Comparison of ENCODE assay signal across 15 cellular contexts in the genomic region with DNA sequence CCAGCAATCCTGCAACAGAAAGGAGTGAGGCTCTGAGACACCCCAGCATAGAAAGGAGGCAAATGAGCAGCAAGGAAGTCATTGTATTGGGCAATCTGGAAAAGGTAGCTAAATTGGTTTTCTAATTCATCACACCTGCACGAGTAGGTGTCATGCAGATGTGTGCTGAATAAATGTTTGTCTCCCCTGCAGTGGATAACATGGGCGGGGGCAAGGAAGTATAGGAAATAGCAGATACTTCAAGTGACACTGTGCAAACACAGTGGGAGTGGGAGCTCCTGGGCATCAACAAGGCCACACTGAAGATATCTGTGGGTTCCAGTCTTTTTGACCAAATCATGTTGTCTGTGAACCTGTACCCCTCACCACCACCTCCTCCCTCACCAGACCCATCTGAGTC. TPM values are rescaled to one million over a fixed set of nuclear protein-coding genes. Genes with fewer than 3 reads are reported as not detected.
DNase-seq lines count a peak whose midpoint lies in the region; ATAC-seq and TF ChIP-seq lines count a peak whose summit lies in the region.
"Had no signal": no experiment of that assay in that cellular context is flagged by ENCODE, and none has a peak within 500 bp of the region (broad histone marks: within the 10 kb centered on the region; RNA-seq: fewer than 3 reads in every experiment).

No MANE protein-coding gene starts in this region.

- ATAC-seq in Panc1 = 0 out of 2 replicates have a peak, but pooled peaks have one; percentile 9
- no peak for ATAC-seq in GM21515 (IDR thresholded peaks at IDR 0.05; ENCODE audit: unreplicated experiment)
- ATAC-seq: HCT116 had no signal

- H3K36me3 ChIP-seq in Panc1 (ENCODE audit: control insufficient read depth, insufficient read depth, low read length) = no peaks in the 10 kb centered on the region

- peaks cover 3% of the 10 kb centered on the region for H3K36me3 Mint-ChIP-seq in T-helper 2 cell treated with Interferon-gamma antibody and Interleukin-4, amounts not matched to agents 5 μg/mL and 100 μg/mL, for 36 hours (ENCODE audit: low read depth)
- H3K36me3 Mint-ChIP-seq in type B pancreatic cell = no peaks in the 10 kb centered on the region
- peaks cover 3% of the 10 kb centered on the region for H3K36me3 Mint-ChIP-seq in activated T-helper 1 cell treated with anti-CD3 and anti-CD28 coated beads, Interleukin-12 subunit alpha, Interleukin-12 subunit beta, Interleukin-2, Interleukin-4 antibody, amounts not matched to agents 30 ng/mL and 10 ng/mL and 1 ng/mL, durations not matched to agents 14 hours and 24 hours and 36 hours (ENCODE audit: low read depth)

- no peaks in the 10 kb centered on the region for H3K4me1 ChIP-seq in Panc1 (ENCODE audit: control insufficient read depth, insufficient read depth, low read length)

- H3K27me3 Mint-ChIP-seq in T-helper 2 cell treated with Interferon-gamma antibody and Interleukin-4, amounts not matched to agents 5 μg/mL and 100 μg/mL, for 36 hours (ENCODE audit: low read depth) = no peaks in the 10 kb centered on the region
- peaks cover 3% of the 10 kb centered on the region for H3K27me3 Mint-ChIP-seq in type B pancreatic cell
- H3K27me3 Mint-ChIP-seq in activated T-helper 1 cell treated with anti-CD3 and anti-CD28 coated beads, Interleukin-12 subunit alpha, Interleukin-12 subunit beta, Interleukin-2, Interleukin-4 antibody, amounts not matched to agents 30 ng/mL and 10 ng/mL and 1 ng/mL, durations not matched to agents 14 hours and 24 hours and 36 hours (ENCODE audit: insufficient read depth) = no peaks in the 10 kb centered on the region

- peak overlapping the region; percentile 49 for H3K27ac Mint-ChIP-seq in T-helper 2 cell treated with Interferon-gamma antibody and Interleukin-4, amounts not matched to agents 5 μg/mL and 100 μg/mL, for 36 hours
- H3K27ac Mint-ChIP-seq in type B pancreatic cell = no peak overlapping the region
- no peak overlapping the region for H3K27ac Mint-ChIP-seq in activated T-helper 1 cell treated with anti-CD3 and anti-CD28 coated beads, Interleukin-12 subunit alpha, Interleukin-12 subunit beta, Interleukin-2, Interleukin-4 antibody, amounts not matched to agents 30 ng/mL and 10 ng/mL and 1 ng/mL, durations not matched to agents 14 hours and 24 hours and 36 hours

- H3K9me3 ChIP-seq in Panc1 (ENCODE audit: control insufficient read depth, insufficient read depth, low read depth, low read length) = no peaks in the 10 kb centered on the region

- no peaks in the 10 kb centered on the region for H3K27me3 ChIP-seq in Panc1 (ENCODE audit: control insufficient read depth, insufficient read depth, low read length)
- H3K27me3 ChIP-seq: BLaER1 treated with 17β-estradiol and CSF1 and Interleukin-3, amounts not matched to agents 10 nM and 100 nM had no signal

- no peak overlapping the region for H3K4me3 Mint-ChIP-seq in T-helper 2 cell treated with Interferon-gamma antibody and Interleukin-4, amounts not matched to agents 5 μg/mL and 100 μg/mL, for 36 hours
- H3K4me3 Mint-ChIP-seq in type B pancreatic cell = peak overlapping the region; percentile 43
- no peak overlapping the region for H3K4me3 Mint-ChIP-seq in activated T-helper 1 cell treated with anti-CD3 and anti-CD28 coated beads, Interleukin-12 subunit alpha, Interleukin-12 subunit beta, Interleukin-2, Interleukin-4 antibody, amounts not matched to agents 30 ng/mL and 10 ng/mL and 1 ng/mL, durations not matched to agents 14 hours and 24 hours and 36 hours

- TF ChIP-seq CTCF in Panc1 (IDR thresholded peaks at IDR 0.05) (no peak), type B pancreatic cell (conservative IDR thresholded peaks at IDR 0.05) (no peak)

- peak in 2 of 3 experiments; percentile 15 to 61 for DNase-seq in NCI-H1417 (lab: John Stamatoyannopoulos, UW)
- DNase-seq in NCI-H1417 treated with DMSO at 0.1 percent for 48 hours (lab: John Stamatoyannopoulos, UW) = no peak
- no peak for DNase-seq in T-helper 2 cell treated with Interferon-gamma antibody and Interleukin-4, amounts not matched to agents 5 μg/mL and 100 μg/mL, for 36 hours (ENCODE audit: low spot score)
- DNase-seq in T-helper 2 cell = no peak
- no peak for DNase-seq in Panc1 (ENCODE audit: low read depth, low spot score)
- no peak for DNase-seq in type B pancreatic cell (ENCODE audit: extremely low spot score, unreplicated experiment)
- no peak for DNase-seq in activated T-helper 1 cell treated with anti-CD3 and anti-CD28 coated beads, Interleukin-12 subunit alpha, Interleukin-12 subunit beta, Interleukin-2, Interleukin-4 antibody, amounts not matched to agents 30 ng/mL and 10 ng/mL and 1 ng/mL, durations not matched to agents 14 hours and 24 hours and 36 hours (ENCODE audit: low spot score)
- DNase-seq: ACHN; CD4-positive, CD25-positive, alpha-beta regulatory T cell; GM23248 had no signal

- CTCF ChIA-PET in Panc1 (lab: Charles Lee) = no interaction called here

- POLR2A ChIA-PET in Panc1 (lab: Charles Lee) = no interaction called here

- H3K9me3 Mint-ChIP-seq in T-helper 2 cell treated with Interferon-gamma antibody and Interleukin-4, amounts not matched to agents 5 μg/mL and 100 μg/mL, for 36 hours = peaks cover 25% of the 10 kb centered on the region
- H3K9me3 Mint-ChIP-seq in type B pancreatic cell = peaks cover 5% of the 10 kb centered on the region
- H3K9me3 Mint-ChIP-seq in activated T-helper 1 cell treated with anti-CD3 and anti-CD28 coated beads, Interleukin-12 subunit alpha, Interleukin-12 subunit beta, Interleukin-2, Interleukin-4 antibody, amounts not matched to agents 30 ng/mL and 10 ng/mL and 1 ng/mL, durations not matched to agents 14 hours and 24 hours and 36 hours = peaks cover 19% of the 10 kb centered on the region

- BruUV-seq in Panc1 (replicated peaks; lab: Mats Ljungman, UMichigan) = no TSS peak

- H3K4me3 ChIP-seq in Panc1 (ENCODE audit: low read depth in 2 of 2, low read length in 2 of 2) = no peak overlapping the region
- H3K4me3 ChIP-seq: BLaER1 treated with 17β-estradiol and CSF1 and Interleukin-3, amounts not matched to agents 10 nM and 100 nM; GM23248 had no signal

- intact Hi-C loops in Panc1 (cut with micrococcal nuclease; ENCODE audit: unreplicated experiment) = no loop called here
- intact Hi-C loops in activated T-helper 1 cell treated with anti-CD3 and anti-CD28 coated beads, Interleukin-12 subunit alpha, Interleukin-12 subunit beta, Interleukin-2, Interleukin-4 antibody, amounts not matched to agents 30 ng/mL and 10 ng/mL and 1 ng/mL, durations not matched to agents 14 hours and 24 hours and 36 hours (cut with micrococcal nuclease) = no loop called here

- H3K4me1 Mint-ChIP-seq in T-helper 2 cell treated with Interferon-gamma antibody and Interleukin-4, amounts not matched to agents 5 μg/mL and 100 μg/mL, for 36 hours (ENCODE audit: low read depth) = peaks cover 6% of the 10 kb centered on the region
- peaks cover 3% of the 10 kb centered on the region for H3K4me1 Mint-ChIP-seq in type B pancreatic cell (ENCODE audit: unreplicated experiment)
- peaks cover 8% of the 10 kb centered on the region for H3K4me1 Mint-ChIP-seq in activated T-helper 1 cell treated with anti-CD3 and anti-CD28 coated beads, Interleukin-12 subunit alpha, Interleukin-12 subunit beta, Interleukin-2, Interleukin-4 antibody, amounts not matched to agents 30 ng/mL and 10 ng/mL and 1 ng/mL, durations not matched to agents 14 hours and 24 hours and 36 hours (ENCODE audit: low read depth)

- H3K27ac ChIP-seq in Panc1 (ENCODE audit: low read length) = no peak overlapping the region
- H3K27ac ChIP-seq: GM23248 had no signal

- in situ Hi-C loops in Panc1 (cut with HindIII; ENCODE audit: low pct_unique_long_range_greater_than_20kb, low sequenced_read_pairs) = no loop called here

RNA-seq across cellular contexts. Expression of gene HTR3E, which starts 14.4 kb away (rescaled TPM):
- total RNA-seq in Panc1 (2021; ENCODE audit: unreplicated experiment) (not detected), type B pancreatic cell (ENCODE audit: low replicate concordance) (not detected in 2 replicates)
- polyA plus RNA-seq in Panc1 (2012; ENCODE audit: insufficient read length) = not detected
- total RNA-seq in activated T-helper 1 cell treated with anti-CD3 and anti-CD28 coated beads, Interleukin-12 subunit alpha, Interleukin-12 subunit beta, Interleukin-2, Interleukin-4 antibody, amounts not matched to agents 30 ng/mL and 10 ng/mL and 1 ng/mL, durations not matched to agents 14 hours and 24 hours and 36 hours = not detected in 2 replicates
- total RNA-seq: A172; CD4-positive, CD25-positive, alpha-beta regulatory T cell; Daoy; GM23248 had no signal
- polyA plus RNA-seq: CD4-positive, CD25-positive, alpha-beta regulatory T cell; GM23248 had no signal

RNA-seq across cellular contexts. Expression of gene HTR3C, which starts 29.6 kb away (rescaled TPM):
- total RNA-seq in Panc1 (2021; ENCODE audit: unreplicated experiment) (not detected), type B pancreatic cell (ENCODE audit: low replicate concordance) (not detected in 2 replicates)
- not detected for polyA plus RNA-seq in Panc1 (2012; ENCODE audit: insufficient read length)
- not detected in 2 replicates for total RNA-seq in activated T-helper 1 cell treated with anti-CD3 and anti-CD28 coated beads, Interleukin-12 subunit alpha, Interleukin-12 subunit beta, Interleukin-2, Interleukin-4 antibody, amounts not matched to agents 30 ng/mL and 10 ng/mL and 1 ng/mL, durations not matched to agents 14 hours and 24 hours and 36 hours
- total RNA-seq: A172; CD4-positive, CD25-positive, alpha-beta regulatory T cell; Daoy; GM23248 had no signal
- polyA plus RNA-seq: CD4-positive, CD25-positive, alpha-beta regulatory T cell; GM23248 had no signal

RNA-seq across cellular contexts. Expression of gene HTR3D, which starts 50.9 kb away (rescaled TPM):
- not detected for total RNA-seq in Panc1 (2021; ENCODE audit: unreplicated experiment)
- polyA plus RNA-seq in Panc1 (2012; ENCODE audit: insufficient read length) = not detected
- not detected in 2 replicates for total RNA-seq in type B pancreatic cell (ENCODE audit: low replicate concordance)
- not detected in 2 replicates for total RNA-seq in activated T-helper 1 cell treated with anti-CD3 and anti-CD28 coated beads, Interleukin-12 subunit alpha, Interleukin-12 subunit beta, Interleukin-2, Interleukin-4 antibody, amounts not matched to agents 30 ng/mL and 10 ng/mL and 1 ng/mL, durations not matched to agents 14 hours and 24 hours and 36 hours
- total RNA-seq: A172; CD4-positive, CD25-positive, alpha-beta regulatory T cell; Daoy; GM23248 had no signal
- polyA plus RNA-seq: CD4-positive, CD25-positive, alpha-beta regulatory T cell; GM23248 had no signal

RNA-seq across cellular contexts. Expression of gene EIF2B5, which starts 52.7 kb away (rescaled TPM):
- total RNA-seq in Panc1 (2021; ENCODE audit: unreplicated experiment) (60.2 TPM), type B pancreatic cell (ENCODE audit: low replicate concordance) (43.9 and 48.5 TPM in 2 replicates)
- 47.6 TPM for polyA plus RNA-seq in Panc1 (2012; ENCODE audit: insufficient read length)
- total RNA-seq in activated T-helper 1 cell treated with anti-CD3 and anti-CD28 coated beads, Interleukin-12 subunit alpha, Interleukin-12 subunit beta, Interleukin-2, Interleukin-4 antibody, amounts not matched to agents 30 ng/mL and 10 ng/mL and 1 ng/mL, durations not matched to agents 14 hours and 24 hours and 36 hours = 75.6 and 75.9 TPM in 2 replicates

Comparison
In these comparisons a context has a peak if more than half of its experiments do, and no peak if none do; other contexts are left out.
1. DNase-seq: peak in NCI-H1417 (2 of 3); none in NCI-H1417 treated with DMSO at 0.1 percent for 48 hours (single experiment), T-helper 2 cell treated with Interferon-gamma antibody and Interleukin-4, amounts not matched to agents 5 μg/mL and 100 μg/mL, for 36 hours (single experiment), T-helper 2 cell (0 of 5), Panc1 (single experiment), type B pancreatic cell (single experiment) and activated T-helper 1 cell treated with anti-CD3 and anti-CD28 coated beads, Interleukin-12 subunit alpha, Interleukin-12 subunit beta, Interleukin-2, Interleukin-4 antibody, amounts not matched to agents 30 ng/mL and 10 ng/mL and 1 ng/mL, durations not matched to agents 14 hours and 24 hours and 36 hours (single experiment).